In the genomic region with DNA sequence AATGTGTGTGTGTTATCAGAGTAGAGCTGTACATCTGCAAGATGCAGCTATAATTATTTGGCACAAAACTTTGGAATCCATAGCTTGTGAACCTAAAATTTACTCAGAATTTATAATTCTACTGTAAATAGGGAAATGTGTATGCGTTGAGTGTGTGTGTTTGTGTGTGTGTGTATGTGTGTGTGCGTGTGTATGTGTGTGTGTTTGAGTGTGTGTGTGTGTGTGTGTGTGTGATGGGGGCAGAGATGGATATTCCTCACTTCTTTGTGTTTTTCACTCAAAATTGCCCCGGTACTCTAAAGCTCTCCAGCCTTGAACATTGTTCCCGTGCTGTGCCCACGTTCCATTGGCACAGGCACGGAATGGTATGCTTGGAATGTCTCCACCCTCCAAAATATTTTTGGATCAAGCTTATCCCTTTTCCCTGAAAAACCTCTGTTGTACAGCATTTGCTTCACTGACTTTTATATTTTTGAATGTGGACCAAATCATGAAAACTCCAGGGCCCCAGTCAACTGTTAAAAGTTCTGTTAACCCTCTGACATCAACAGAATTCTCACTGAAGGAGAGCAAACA, we compare ENCODE assay signal across 14 cellular contexts.
A peak's percentile ranks its signal among the peaks of the same experiment; 100 is the strongest.
DNase-seq lines count a peak whose midpoint lies in the region; ATAC-seq and TF ChIP-seq lines count a peak whose summit lies in the region.
"Had no signal": no experiment of that assay in that cellular context is flagged by ENCODE, and none has a peak within 500 bp of the region (broad histone marks: within the 10 kb centered on the region; RNA-seq: fewer than 3 reads in every experiment).

No MANE protein-coding gene starts in this region.

- H3K36me3 ChIP-seq in IMR-90 (ENCODE audit: control insufficient read depth, insufficient read depth, low read length), result no peaks in the 10 kb centered on the region
- H3K36me3 ChIP-seq: BLaER1 treated with 17β-estradiol and CSF1 and Interleukin-3, amounts not matched to agents 10 nM and 100 nM had no signal

- in situ Hi-C loops in IMR-90 (cut with MboI; ENCODE audit: low sequenced_read_pairs), result no loop called here

- dilution Hi-C loops in IMR-90 (cut with HindIII; ENCODE audit: low sequenced_read_pairs, unreplicated experiment), result no loop called here

- CTCF ChIA-PET in IMR-90 (lab: Yijun Ruan, JAX), result interaction anchor here (0.6 kb wide), 3 partner anchors 71 to 1800 kb away, joined by 3 read pairs; no protein-coding TSS in a partner anchor

- H3K4me2 ChIP-seq in IMR-90 (ENCODE audit: low read depth, low read length), result no peak overlapping the region
- H3K4me2 ChIP-seq: BLaER1 treated with 17β-estradiol and CSF1 and Interleukin-3, amounts not matched to agents 10 nM and 100 nM had no signal

- H3K14ac ChIP-seq in IMR-90 (replicated peaks; ENCODE audit: low read depth, low read length), result 0 out of 2 replicates have a peak overlapping the region, but pooled peaks have one; percentile 42

- 0 out of 2 replicates have a peak overlapping the region, but pooled peaks have one; percentile 10 for H3K23ac ChIP-seq in IMR-90 (ENCODE audit: low read depth, low read length)

- H3K27me3 ChIP-seq in IMR-90 (ENCODE audit: control insufficient read depth, insufficient read depth, low read length), result no peaks in the 10 kb centered on the region; the same call in 1 of the 2 replicates
- H3K27me3 ChIP-seq: BLaER1 treated with 17β-estradiol and CSF1 and Interleukin-3, amounts not matched to agents 10 nM and 100 nM had no signal

- peak overlapping the region; percentile 65 for H3K27ac Mint-ChIP-seq in mesothelial cell of epicardium
- H3K27ac Mint-ChIP-seq in activated CD4-positive, alpha-beta T cell treated with anti-CD3 and anti-CD28 coated beads, Interleukin-2, amount 10 ng/mL, durations not matched to agents 24 days and 14 days, result no peak overlapping the region

- no peak overlapping the region for H4K5ac ChIP-seq in IMR-90 (ENCODE audit: low read depth, low read length)

- peaks cover 25% of the 10 kb centered on the region for H3K4me1 Mint-ChIP-seq in mesothelial cell of epicardium
- no peaks in the 10 kb centered on the region for H3K4me1 Mint-ChIP-seq in activated CD4-positive, alpha-beta T cell treated with anti-CD3 and anti-CD28 coated beads, Interleukin-2, amount 10 ng/mL, durations not matched to agents 24 days and 14 days
- H3K4me1 Mint-ChIP-seq: neural crest cell had no signal

- H3K36me3 Mint-ChIP-seq in mesothelial cell of epicardium, result no peaks in the 10 kb centered on the region
- H3K36me3 Mint-ChIP-seq in activated CD4-positive, alpha-beta T cell treated with anti-CD3 and anti-CD28 coated beads, Interleukin-2, amount 10 ng/mL, durations not matched to agents 24 days and 14 days (ENCODE audit: low read depth), result no peaks in the 10 kb centered on the region

- no peaks in the 10 kb centered on the region for H3K9me1 ChIP-seq in IMR-90 (ENCODE audit: insufficient read depth, low read length)

- BruUV-seq in IMR-90 (replicated peaks; lab: Mats Ljungman, UMichigan), result no TSS peak

- H2BK5ac ChIP-seq in IMR-90 (ENCODE audit: low read depth, low read length, poor library complexity, severe bottlenecking), result no peak overlapping the region

- no peak overlapping the region for H3K18ac ChIP-seq in IMR-90 (ENCODE audit: low read depth, low read length)

- peaks cover 5% of the 10 kb centered on the region for H3K9me3 Mint-ChIP-seq in mesothelial cell of epicardium
- no peaks in the 10 kb centered on the region for H3K9me3 Mint-ChIP-seq in activated CD4-positive, alpha-beta T cell treated with anti-CD3 and anti-CD28 coated beads, Interleukin-2, amount 10 ng/mL, durations not matched to agents 24 days and 14 days
- H3K9me3 Mint-ChIP-seq: neural crest cell had no signal

- H2AFZ ChIP-seq in IMR-90 (replicated peaks; ENCODE audit: low read length, poor library complexity), result no peak overlapping the region

- intact Hi-C loops in IMR-90 (cut with micrococcal nuclease), result no loop called here
- intact Hi-C loops in activated CD4-positive, alpha-beta T cell treated with anti-CD3 and anti-CD28 coated beads, Interleukin-2, amount 10 ng/mL, durations not matched to agents 24 days and 14 days (cut with micrococcal nuclease), result no loop called here

- H3K9me3 ChIP-seq in IMR-90 (ENCODE audit: control insufficient read depth, insufficient read depth, low read length), result no peaks in the 10 kb centered on the region

- H4K91ac ChIP-seq in IMR-90 (ENCODE audit: insufficient read depth, low read depth, low read length), result peak overlapping the region; percentile 17; the same call in 1 of the 2 replicates

- TF ChIP-seq POLR2A in IMR-90 (IDR thresholded peaks at IDR 0.05; ENCODE audit: low read depth, low read length), result no peak

- peak; percentile 36 for DNase-seq in AG08395 (ENCODE audit: low spot score)
- DNase-seq in IMR-90, result no peak
- DNase-seq in coronary artery (ENCODE audit: low spot score), result no peak
- DNase-seq in mesothelial cell of epicardium (ENCODE audit: low spot score in 2 of 2, unreplicated experiment in 2 of 2), result no peak
- no peak for DNase-seq in ecto neural progenitor cell (ENCODE audit: low spot score)
- DNase-seq in NCI-H2081 (lab: John Stamatoyannopoulos, UW), result no peak
- DNase-seq in activated CD4-positive, alpha-beta T cell treated with anti-CD3 and anti-CD28 coated beads, Interleukin-2, amount 10 ng/mL, durations not matched to agents 24 days and 14 days, result no peak
- no peak for DNase-seq in cerebellar nuclear complex (lab: John Stamatoyannopoulos, UW)
- DNase-seq: activated CD8-positive, alpha-beta memory T cell treated with anti-CD3 and anti-CD28 coated beads, Interleukin-2, amount 50 U/mL, for 48 hours; amygdala; erythroblast; GDM1 had no signal

- peak overlapping the region; percentile 26; the same call in 1 of the 3 replicates for H2BK15ac ChIP-seq in IMR-90 (ENCODE audit: low read depth, low read length)

- H4K8ac ChIP-seq in IMR-90 (ENCODE audit: low read depth in 2 of 2, low read length in 2 of 2), result peak overlapping the region in 1 of 2 experiments; percentile 47; a peak in 1 of 4 replicates

- POLR2A ChIA-PET in IMR-90 (lab: Charles Lee; ENCODE audit: unreplicated experiment), result no interaction called here

- H3K4me3 ChIP-seq in IMR-90 (ENCODE audit: insufficient read depth, low read depth, low read length) (no peak overlapping the region), coronary artery (no peak overlapping the region)
- H3K4me3 ChIP-seq: BLaER1 treated with 17β-estradiol and CSF1 and Interleukin-3, amounts not matched to agents 10 nM and 100 nM had no signal

- no peaks in the 10 kb centered on the region for H3K27me3 Mint-ChIP-seq in mesothelial cell of epicardium (ENCODE audit: low read depth)
- no peaks in the 10 kb centered on the region for H3K27me3 Mint-ChIP-seq in activated CD4-positive, alpha-beta T cell treated with anti-CD3 and anti-CD28 coated beads, Interleukin-2, amount 10 ng/mL, durations not matched to agents 24 days and 14 days

- TF ChIP-seq RAD21 in IMR-90 (IDR thresholded peaks at IDR 0.05; ENCODE audit: low read length), result no peak

- peak overlapping the region; percentile 86; the same call in 1 of the 2 replicates for H2AK5ac ChIP-seq in IMR-90 (ENCODE audit: low read depth, low read length)

- H3K27ac ChIP-seq in IMR-90 (ENCODE audit: insufficient read depth, low read length) (no peak overlapping the region), coronary artery (peak overlapping the region; percentile 4 to 74)
- H3K27ac ChIP-seq: BLaER1 treated with 17β-estradiol and CSF1 and Interleukin-3, amounts not matched to agents 10 nM and 100 nM had no signal

- H3K4me3 Mint-ChIP-seq in mesothelial cell of epicardium, result no peak overlapping the region
- no peak overlapping the region for H3K4me3 Mint-ChIP-seq in activated CD4-positive, alpha-beta T cell treated with anti-CD3 and anti-CD28 coated beads, Interleukin-2, amount 10 ng/mL, durations not matched to agents 24 days and 14 days
- H3K4me3 Mint-ChIP-seq: neural crest cell had no signal

- peak; percentile 37 for ATAC-seq in IMR-90 (ENCODE audit: low read depth)

- H3K56ac ChIP-seq in IMR-90 (ENCODE audit: extremely low read depth, insufficient read depth, low read length), result no peak overlapping the region

- H2AK9ac ChIP-seq in IMR-90 (replicated peaks; ENCODE audit: low read depth, low read length, poor library complexity), result no peak overlapping the region

- peak overlapping the region; percentile 25; the same call in 1 of the 2 replicates for H3K4ac ChIP-seq in IMR-90 (ENCODE audit: low read depth, low read length)

- peak overlapping the region; percentile 18; the same call in 1 of the 2 replicates for H2BK20ac ChIP-seq in IMR-90 (ENCODE audit: low read depth, low read length)

- 100% methylated on average over 2 of the region's 6 CpGs; no CpG with 5 or more reads in 1 of the 2 experiments for WGBS in IMR-90 (ENCODE audit: extremely low coverage in 2 of 2, insufficient read length in 1 of 2), 2 experiments

- peak overlapping the region; percentile 27; the same call in 1 of the 2 replicates for H2BK120ac ChIP-seq in IMR-90 (ENCODE audit: low read depth, low read length)

- H3K79me1 ChIP-seq in IMR-90 (ENCODE audit: low read depth in 1 of 2, low read length in 2 of 2), result no peaks in the 10 kb centered on the region

- H4K20me1 ChIP-seq in IMR-90 (ENCODE audit: insufficient read depth, low read length), result peaks cover 3% of the 10 kb centered on the region; the same call in 1 of the 2 replicates
- H4K20me1 ChIP-seq: BLaER1 treated with 17β-estradiol and CSF1 and Interleukin-3, amounts not matched to agents 10 nM and 100 nM had no signal

- H3K4me1 ChIP-seq in IMR-90 (ENCODE audit: control insufficient read depth, insufficient read depth, low read length), result peaks cover 6% of the 10 kb centered on the region

- TF ChIP-seq CTCF in IMR-90 (conservative IDR thresholded peaks at IDR 0.05; ENCODE audit: low read depth, low read length), result no peak
- TF ChIP-seq CTCF in coronary artery (IDR thresholded peaks at IDR 0.05), result no peak
- TF ChIP-seq CTCF in mesothelial cell of epicardium (IDR thresholded peaks at IDR 0.05; ENCODE audit: unreplicated experiment), result no peak

- H3K9ac ChIP-seq in IMR-90 (ENCODE audit: low read depth, low read length), result no peak overlapping the region
- H3K9ac ChIP-seq: BLaER1 treated with 17β-estradiol and CSF1 and Interleukin-3, amounts not matched to agents 10 nM and 100 nM had no signal

TF ChIP-seq in IMR-90, 13 proteins besides CTCF, POLR2A, EP300 and RAD21 (continues in another document):
- TF ChIP-seq, protein P1, sequence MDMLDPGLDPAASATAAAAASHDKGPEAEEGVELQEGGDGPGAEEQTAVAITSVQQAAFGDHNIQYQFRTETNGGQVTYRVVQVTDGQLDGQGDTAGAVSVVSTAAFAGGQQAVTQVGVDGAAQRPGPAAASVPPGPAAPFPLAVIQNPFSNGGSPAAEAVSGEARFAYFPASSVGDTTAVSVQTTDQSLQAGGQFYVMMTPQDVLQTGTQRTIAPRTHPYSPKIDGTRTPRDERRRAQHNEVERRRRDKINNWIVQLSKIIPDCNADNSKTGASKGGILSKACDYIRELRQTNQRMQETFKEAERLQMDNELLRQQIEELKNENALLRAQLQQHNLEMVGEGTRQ (IDR thresholded peaks at IDR 0.05; ENCODE audit: low read depth, low read length), result no peak
- no peak for TF ChIP-seq NFE2L2 (IDR thresholded peaks at IDR 0.05; ENCODE audit: low read depth, low read length)
- TF ChIP-seq MAFK (IDR thresholded peaks at IDR 0.05; ENCODE audit: low read depth, low read length), result no peak
- TF ChIP-seq FOS (IDR thresholded peaks at IDR 0.05; ENCODE audit: low read depth, low read length), result no peak
- TF ChIP-seq MAZ (IDR thresholded peaks at IDR 0.05; ENCODE audit: borderline replicate concordance, low read depth, low read length), result no peak
